ENCODE assay signal across 14 cellular contexts in the genomic region with DNA sequence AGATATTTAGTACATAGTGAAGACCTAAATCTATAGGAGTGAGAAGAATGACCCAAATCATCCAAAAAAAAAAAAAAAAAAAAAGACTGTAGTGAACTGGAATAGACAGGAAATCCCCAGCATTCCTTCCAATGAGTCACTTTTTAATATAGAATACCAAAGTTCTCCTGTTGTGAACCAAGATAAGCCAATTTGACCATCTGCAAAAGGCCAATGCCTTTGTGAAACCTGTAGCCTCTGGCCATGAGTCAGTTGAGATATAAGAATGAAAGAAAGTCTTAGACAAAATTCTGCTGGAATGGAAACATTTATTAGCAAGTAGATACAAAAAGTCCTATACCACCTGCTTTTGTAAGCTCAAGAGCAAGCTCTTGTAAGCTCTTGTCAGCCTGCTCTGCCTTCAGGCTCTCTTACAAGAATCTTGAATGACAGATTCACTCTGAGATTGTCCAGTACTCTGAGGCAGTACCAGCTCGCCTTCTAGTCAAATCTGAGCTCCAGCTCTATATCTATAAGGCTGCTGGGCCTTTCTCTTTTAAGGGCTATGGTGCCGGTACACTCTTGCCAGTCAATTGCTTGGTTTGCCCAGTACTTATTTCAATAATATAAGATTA.
A peak's percentile ranks its signal among the peaks of the same experiment; 100 is the strongest.
DNase-seq lines count a peak whose midpoint lies in the region; ATAC-seq and TF ChIP-seq lines count a peak whose summit lies in the region.
"Had no signal": no experiment of that assay in that cellular context is flagged by ENCODE, and none has a peak within 500 bp of the region (broad histone marks: within the 10 kb centered on the region; RNA-seq: fewer than 3 reads in every experiment).

No MANE protein-coding gene starts in this region.

- TF ChIP-seq CTCF in Calu3 (IDR thresholded peaks at IDR 0.05; ENCODE audit: unreplicated experiment) (no peak), PC-3 (conservative IDR thresholded peaks at IDR 0.05; ENCODE audit: low read depth, low read length) (no peak), suprapubic skin (IDR thresholded peaks at IDR 0.05) (no peak)

- no peaks in the 10 kb centered on the region for H3K27me3 ChIP-seq in PC-3 (ENCODE audit: low read length)
- H3K27me3 ChIP-seq in suprapubic skin, result no peaks in the 10 kb centered on the region
- H3K27me3 ChIP-seq: upper lobe of right lung had no signal

- H3F3A ChIP-seq in PC-3 (ENCODE audit: low read length, unreplicated experiment), result no peaks in the 10 kb centered on the region

- TF ChIP-seq POLR2A in suprapubic skin (IDR thresholded peaks at IDR 0.05), result no peak

- peak overlapping the region; percentile 51 for H3K27ac ChIP-seq in PC-3 (ENCODE audit: low read length)
- no peak overlapping the region for H3K27ac ChIP-seq in suprapubic skin
- H3K27ac ChIP-seq: upper lobe of right lung had no signal

- CTCF ChIA-PET in Calu3 (lab: Charles Lee) (interaction anchor here (0.6 kb wide), 1 partner anchor 336 kb away, joined by 3 read pairs; no protein-coding TSS in a partner anchor), PC-3 (lab: Charles Lee) (interaction anchor here (0.7 kb wide), 1 partner anchor 159 kb away, joined by 4 read pairs; no protein-coding TSS in a partner anchor)

- no peak overlapping the region for H3K4me3 ChIP-seq in PC-3 (ENCODE audit: low read length)
- H3K4me3 ChIP-seq in suprapubic skin, result no peak overlapping the region
- H3K4me3 ChIP-seq: upper lobe of right lung had no signal

- H3K4me1 ChIP-seq in PC-3 (ENCODE audit: insufficient read depth, low read length), result peaks cover 21% of the 10 kb centered on the region
- no peaks in the 10 kb centered on the region for H3K4me1 ChIP-seq in suprapubic skin
- H3K4me1 ChIP-seq: upper lobe of right lung had no signal

- 72% methylated on average over 2 of the region's 2 CpGs for WGBS in suprapubic skin

- no TSS peak for BruUV-seq in Calu3 (replicated peaks; lab: Mats Ljungman, UMichigan)
- BruUV-seq in PC-3 (replicated peaks; lab: Mats Ljungman, UMichigan), result no TSS peak

- H3K9me2 ChIP-seq in PC-3 (replicated peaks; ENCODE audit: low read length), result no peaks in the 10 kb centered on the region

- no peak for TF ChIP-seq EP300 in suprapubic skin (IDR thresholded peaks at IDR 0.05)

- H3K79me2 ChIP-seq in PC-3 (ENCODE audit: low read length), result no peaks in the 10 kb centered on the region

- H3K9me3 ChIP-seq in PC-3 (ENCODE audit: low read length) (no peaks in the 10 kb centered on the region), suprapubic skin (no peaks in the 10 kb centered on the region)
- H3K9me3 ChIP-seq: upper lobe of right lung had no signal

- 0 out of 2 replicates have a peak overlapping the region, but pooled peaks have one; percentile 22 for H3K4me2 ChIP-seq in PC-3 (ENCODE audit: low read length)

- no peak overlapping the region for H3K9ac ChIP-seq in PC-3 (ENCODE audit: low read length)

- H3K9me3 Mint-ChIP-seq in Calu3 (ENCODE audit: low read depth, unreplicated experiment) (peaks cover 5% of the 10 kb centered on the region), immature natural killer cell (peaks cover 0 to 6% (median 3%) of the 10 kb centered on the region in 6 donors)

- POLR2A ChIA-PET in PC-3 (lab: Charles Lee; ENCODE audit: unreplicated experiment), result no interaction called here

- H3K4me3 Mint-ChIP-seq in Calu3 (ENCODE audit: low read depth, unreplicated experiment) (no peak overlapping the region), immature natural killer cell (no peak overlapping the region)
- H3K4me3 Mint-ChIP-seq: IgD-negative memory B cell had no signal

- DNase-seq in Calu3 (no peak), PC-3 (peak; percentile 80), dermis microvascular lymphatic vessel endothelial cell (ENCODE audit: low read depth in 2 of 2) (peak; percentile 64 to 92), myocyte (ENCODE audit: low read depth) (peak; percentile 9), globus pallidus (ENCODE audit: low spot score) (no peak), immature natural killer cell (no peak), suprapubic skin (ENCODE audit: low spot score in 2 of 2) (no peak)
- DNase-seq: DMS 273 treated with DMSO at 0.1 percent for 48 hours, hippocampal formation, NCI-H2107, upper lobe of right lung had no signal

- peak overlapping the region; percentile 18 for H3K27ac Mint-ChIP-seq in Calu3 (ENCODE audit: unreplicated experiment)
- no peak overlapping the region for H3K27ac Mint-ChIP-seq in immature natural killer cell
- H3K27ac Mint-ChIP-seq: IgD-negative memory B cell had no signal

- H3K27me3 Mint-ChIP-seq in Calu3 (ENCODE audit: unreplicated experiment) (no peaks in the 10 kb centered on the region), immature natural killer cell (ENCODE audit: low read depth in 3 of 3) (peaks cover 0 to 2% (median 1%) of the 10 kb centered on the region in 3 donors)
- H3K27me3 Mint-ChIP-seq: IgD-negative memory B cell had no signal

- H4K20me1 ChIP-seq in PC-3 (ENCODE audit: low read length), result no peaks in the 10 kb centered on the region

- ATAC-seq in PC-3, result peak; percentile 90
- ATAC-seq in HG02885 (IDR thresholded peaks at IDR 0.05; ENCODE audit: poor library complexity, unreplicated experiment), result no peak
- ATAC-seq: Panc1, upper lobe of right lung had no signal

- no peaks in the 10 kb centered on the region for H3K36me3 ChIP-seq in PC-3 (ENCODE audit: low read depth, low read length)
- H3K36me3 ChIP-seq in suprapubic skin, result no peaks in the 10 kb centered on the region
- H3K36me3 ChIP-seq: upper lobe of right lung had no signal

- no peak overlapping the region for H2AFZ ChIP-seq in PC-3 (ENCODE audit: low read length)

- intact Hi-C loops in Calu3 (cut with micrococcal nuclease; ENCODE audit: unreplicated experiment) (no loop called here), PC-3 (cut with micrococcal nuclease) (loop anchor here (10.0 kb wide), 1 partner anchor 58 kb away; no protein-coding TSS in a partner anchor)

- H3K36me3 Mint-ChIP-seq in Calu3 (ENCODE audit: insufficient read depth, unreplicated experiment), result no peaks in the 10 kb centered on the region
- no peaks in the 10 kb centered on the region for H3K36me3 Mint-ChIP-seq in immature natural killer cell
- H3K36me3 Mint-ChIP-seq: IgD-negative memory B cell had no signal

- H3K4me1 Mint-ChIP-seq in Calu3 (ENCODE audit: low read depth, unreplicated experiment) (peaks cover 28% of the 10 kb centered on the region), immature natural killer cell (no peaks in the 10 kb centered on the region)
- H3K4me1 Mint-ChIP-seq: IgD-negative memory B cell had no signal

Comparison
In these comparisons a context has a peak if more than half of its experiments do, and no peak if none do; other contexts are left out.
1. DNase-seq: peak in PC-3 (single experiment), dermis microvascular lymphatic vessel endothelial cell (2 of 2) and myocyte (single experiment); none in Calu3 (single experiment), globus pallidus (single experiment), immature natural killer cell (0 of 3) and suprapubic skin (0 of 2).